In genomic region chr18:37064187-37064586, GRCh38 we compare ENCODE assay signal across 35 cellular contexts.
"Had no signal": no experiment of that assay in that cellular context is flagged by ENCODE, and none has a peak within 500 bp of the region (broad histone marks: within the 10 kb centered on the region; RNA-seq: fewer than 3 reads in every experiment).

No MANE protein-coding gene starts in this region.

- H3K27me3 ChIP-seq: MG63 had no signal

- DNase-seq: Kasumi-1, MG63, MM.1S, MV-4-11, NCI-H1048, NCI-H1092, NCI-H1092 treated with DMSO at 0.1 percent for 48 hours, NCI-H1105, NCI-H1105 treated with DMSO at 0.1 percent for 48 hours, NCI-H1417, NCI-H1417 treated with DMSO at 0.1 percent for 48 hours, NCI-H1436, NCI-H1436 treated with DMSO at 0.1 percent for 48 hours, NCI-H146, NCI-H1694, NCI-H1694 treated with DMSO at 0.1 percent for 48 hours, NCI-H187, NCI-H187 treated with DMSO at 0.1 percent for 48 hours, NCI-H1930, NCI-H2029, NCI-H2029 treated with DMSO at 0.1 percent for 48 hours, NCI-H2081, NCI-H2081 treated with DMSO at 0.1 percent for 48 hours, NCI-H2107, NCI-H2171, NCI-H2171 treated with DMSO at 0.1 percent for 48 hours, NCI-H2227 treated with DMSO at 0.1 percent for 48 hours, NCI-H226, NCI-H345, NCI-H446, NCI-H446 treated with DMSO at 0.1 percent for 48 hours, NCI-H510A, NCI-H510A treated with DMSO at 0.1 percent for 48 hours, NCI-H524, NCI-H524 treated with DMSO at 0.1 percent for 48 hours had no signal

- H3K4me3 ChIP-seq: MG63 had no signal

- H3K9me3 ChIP-seq: MG63 had no signal

- H3K36me3 ChIP-seq: MG63 had no signal
